Comparison of ENCODE assay signal across 19 cellular contexts in genomic region chr13:108419768-108420167, GRCh38.
"Had no signal": no experiment of that assay in that cellular context is flagged by ENCODE, and none has a peak within 500 bp of the region (broad histone marks: within the 10 kb centered on the region; RNA-seq: fewer than 3 reads in every experiment).

No MANE protein-coding gene starts in this region.

- H3K4me1 Mint-ChIP-seq: naive B cell, nephron had no signal

- H3K4me3 ChIP-seq: heart left ventricle, lung, ovary had no signal

- ATAC-seq: esophagus mucosa, heart left ventricle, left colon, left ventricle myocardium superior, right cardiac atrium had no signal

- H3K27ac ChIP-seq: heart left ventricle, ovary had no signal

- H3K27me3 ChIP-seq: heart left ventricle, ovary had no signal

- H3K9me3 ChIP-seq: heart left ventricle, ovary had no signal

- H3K9me3 Mint-ChIP-seq: nephron had no signal

- H3K36me3 ChIP-seq: heart left ventricle, ovary had no signal

- H3K27ac Mint-ChIP-seq: naive B cell, nephron, progenitor cell of endocrine pancreas had no signal

- H3K4me1 ChIP-seq: heart left ventricle had no signal

- FAIRE-seq: endometrium, frontal cortex, small intestine had no signal

- H3K4me3 Mint-ChIP-seq: naive B cell, nephron had no signal

- H3K36me3 Mint-ChIP-seq: naive B cell had no signal

- DNase-seq: effector memory CD4-positive, alpha-beta T cell; heart left ventricle; hippocampal formation; left colon; left ventricle myocardium superior; mesendoderm; naive B cell; ovary; right cardiac atrium; small intestine; stimulated activated CD4-positive, alpha-beta T cell treated with anti-CD3 and anti-CD28 coated beads, Interleukin-12 subunit alpha, Interleukin-12 subunit beta, amount 100 ng/mL, for 4 hours; stimulated activated naive CD4-positive, alpha-beta T cell; trophoblast cell had no signal
